ENCODE assay signal across 8 cellular contexts in genomic region chr9:34127035-34127948, GRCh38. TPM values are rescaled to one million over a fixed set of nuclear protein-coding genes. Genes with fewer than 3 reads are reported as not detected.
DNase-seq lines count a peak whose midpoint lies in the region; ATAC-seq and TF ChIP-seq lines count a peak whose summit lies in the region.

No MANE protein-coding gene starts in this region.

- peaks cover 34 to 47% (median 36%) of the 10 kb centered on the region in 7 donors for H3K4me1 Mint-ChIP-seq in naive thymus-derived CD4-positive, alpha-beta T cell

- H3K4me3 ChIP-seq in BE2C (ENCODE audit: low read depth, low read length) = peak overlapping the region; percentile 76
- peak overlapping the region; percentile 83 for H3K4me3 ChIP-seq in Karpas-422 (ENCODE audit: low read length)
- H3K4me3 ChIP-seq in colonic mucosa = peak overlapping the region; percentile 98
- H3K4me3 ChIP-seq in naive thymus-derived CD4-positive, alpha-beta T cell (ENCODE audit: low read length) = peak overlapping the region; percentile 92

- H3K9me3 ChIP-seq in BE2C (no peaks in the 10 kb centered on the region), Karpas-422 (ENCODE audit: low read length) (no peaks in the 10 kb centered on the region), colonic mucosa (no peaks in the 10 kb centered on the region)
- no peaks in the 10 kb centered on the region for H3K9me3 ChIP-seq in naive thymus-derived CD4-positive, alpha-beta T cell (ENCODE audit: control insufficient read depth in 2 of 3, low read length in 3 of 3)

- peaks cover 0 to 2% (median 0%) of the 10 kb centered on the region in 5 donors for H3K27me3 Mint-ChIP-seq in naive thymus-derived CD4-positive, alpha-beta T cell

- no peaks in the 10 kb centered on the region for H3K27me3 ChIP-seq in BE2C
- H3K27me3 ChIP-seq in Karpas-422 (ENCODE audit: low read length) = no peaks in the 10 kb centered on the region
- no peaks in the 10 kb centered on the region for H3K27me3 ChIP-seq in colonic mucosa
- no peaks in the 10 kb centered on the region for H3K27me3 ChIP-seq in naive thymus-derived CD4-positive, alpha-beta T cell (ENCODE audit: control insufficient read depth in 2 of 2, insufficient read depth in 2 of 2, low read length in 2 of 2)

- H3K27ac Mint-ChIP-seq in naive thymus-derived CD4-positive, alpha-beta T cell = peak overlapping the region; percentile 94 to 99 (median 98)

- peak overlapping the region; percentile 94 for H3K27ac ChIP-seq in Karpas-422 (ENCODE audit: low read length)
- peak overlapping the region; percentile 95 for H3K27ac ChIP-seq in colonic mucosa
- peak overlapping the region; percentile 93 for H3K27ac ChIP-seq in naive thymus-derived CD4-positive, alpha-beta T cell (ENCODE audit: low read depth, low read length)

- TF ChIP-seq CTCF in BE2C (IDR thresholded peaks at IDR 0.05; ENCODE audit: low read depth, low read length) (no peak), colonic mucosa (IDR thresholded peaks at IDR 0.05) (no peak)

- no peak for ATAC-seq in naive thymus-derived CD4-positive, alpha-beta T cell
- ATAC-seq in GM21825 (IDR thresholded peaks at IDR 0.05; ENCODE audit: unreplicated experiment) = no peak

- H4K20me1 ChIP-seq in Karpas-422 (ENCODE audit: insufficient read depth, low read depth, low read length) = peaks cover 24% of the 10 kb centered on the region; the same call in 1 of the 2 replicates

- H3K4me1 ChIP-seq in BE2C (peaks cover 10% of the 10 kb centered on the region), Karpas-422 (ENCODE audit: low read length) (peaks cover 39% of the 10 kb centered on the region), colonic mucosa (peaks cover 10% of the 10 kb centered on the region)
- H3K4me1 ChIP-seq in naive thymus-derived CD4-positive, alpha-beta T cell (ENCODE audit: control insufficient read depth in 2 of 2, insufficient read depth in 2 of 2, low read length in 2 of 2) = peaks cover 24 to 34% of the 10 kb centered on the region in 2 donors

- peak overlapping the region; percentile 92 for H3K9ac ChIP-seq in Karpas-422 (ENCODE audit: low read length)
- peak overlapping the region; percentile 81 to 100 for H3K9ac ChIP-seq in colonic mucosa (ENCODE audit: low read depth in 2 of 2, low read length in 2 of 2)

- intact Hi-C loops in colonic mucosa (cut with DNase I) = loop anchor here (2.0 kb wide), 1 partner anchor 126 kb away; no protein-coding TSS in a partner anchor
- intact Hi-C loops in naive thymus-derived CD4-positive, alpha-beta T cell (cut with micrococcal nuclease) = loop anchor here (2.0 kb wide), 3 partner anchors 44 to 332 kb away; partner anchors contain the start of genes DNAI1 (in 1 of the 2), FAM219A (in 1 of the 2), KIF24 (in 1 of the 2) and NUDT2 (in 1 of the 2)

- DNase-seq in BE2C (no peak), Karpas-422 (peak; percentile 48), colonic mucosa (peak; percentile 26), AG20443 (ENCODE audit: low spot score) (no peak), NCI-H226 (no peak)
- DNase-seq in naive thymus-derived CD4-positive, alpha-beta T cell = no peak
- no peak for DNase-seq in stimulated activated CD4-positive, alpha-beta T cell treated with anti-CD3 and anti-CD28 coated beads, Interleukin-2, amount 100 ng/mL, for 48 hours

- peaks cover 27% of the 10 kb centered on the region for H3K36me3 ChIP-seq in BE2C
- H3K36me3 ChIP-seq in Karpas-422 (ENCODE audit: insufficient read depth, low read length) = peaks cover 14% of the 10 kb centered on the region; the same call in 1 of the 2 replicates
- H3K36me3 ChIP-seq in colonic mucosa = no peaks in the 10 kb centered on the region
- H3K36me3 ChIP-seq in naive thymus-derived CD4-positive, alpha-beta T cell (ENCODE audit: control insufficient read depth in 2 of 3, insufficient read depth in 3 of 3, low read length in 3 of 3) = peaks cover 0 to 5% (median 0%) of the 10 kb centered on the region in 3 experiments

- CTCF ChIA-PET in naive thymus-derived CD4-positive, alpha-beta T cell (lab: Charles Lee) = interaction anchor here (0.7 kb wide), 1 partner anchor 156 kb away, joined by 3 read pairs; no protein-coding TSS in a partner anchor

- peaks cover 39% of the 10 kb centered on the region for H3K79me2 ChIP-seq in Karpas-422 (ENCODE audit: low read length)

- H2AFZ ChIP-seq in Karpas-422 (ENCODE audit: low read length) = 0 out of 2 replicates have a peak overlapping the region, but pooled peaks have one; percentile 17

- H3K9me3 Mint-ChIP-seq in naive thymus-derived CD4-positive, alpha-beta T cell = peaks cover 0 to 5% (median 0%) of the 10 kb centered on the region in 11 donors

- no peaks in the 10 kb centered on the region for H3K9me2 ChIP-seq in Karpas-422 (replicated peaks; ENCODE audit: insufficient read depth, low read length)

- peaks cover 6 to 18% (median 17%) of the 10 kb centered on the region in 5 donors for H3K36me3 Mint-ChIP-seq in naive thymus-derived CD4-positive, alpha-beta T cell

- POLR2A ChIA-PET in naive thymus-derived CD4-positive, alpha-beta T cell (lab: Charles Lee) = interaction anchor here (1.0 to 1.4 kb wide), 2 partner anchors 50 to 52 kb away, joined by 3 read pairs; partner anchors contain the start of gene UBAP1

- peak overlapping the region; percentile 95 for H3K4me2 ChIP-seq in Karpas-422 (ENCODE audit: low read depth, low read length, poor library complexity, severe bottlenecking)

- peak overlapping the region; percentile 92 to 99 (median 97) for H3K4me3 Mint-ChIP-seq in naive thymus-derived CD4-positive, alpha-beta T cell

RNA-seq across cellular contexts. Expression of gene DCAF12, which starts 0.8 kb away (rescaled TPM):
- polyA plus RNA-seq in BE2C (2012; ENCODE audit: insufficient read depth, insufficient read length, low read depth) = 21.9 TPM
- 56.7 and 86.3 TPM in 2 replicates for total RNA-seq in Karpas-422 (2014; rRNA removed; shearing (Covaris generic); ENCODE audit: low replicate concordance)
- 10 to 100 TPM; 37.9 to 41.5 TPM for total RNA-seq in colonic mucosa
- total RNA-seq in naive thymus-derived CD4-positive, alpha-beta T cell = 10 to 100 TPM; 10.8 to 40.4 (median 28.5) TPM
- 10 to 100 TPM; 13.2 to 15.4 TPM for polyA plus RNA-seq in naive thymus-derived CD4-positive, alpha-beta T cell

RNA-seq across cellular contexts. Expression of gene UBAP1, which starts 51.6 kb away (rescaled TPM):
- 40.0 TPM for polyA plus RNA-seq in BE2C (2012; ENCODE audit: insufficient read depth, insufficient read length, low read depth)
- total RNA-seq in Karpas-422 (2014; rRNA removed; shearing (Covaris generic); ENCODE audit: low replicate concordance) = 18.3 and 22.6 TPM in 2 replicates
- total RNA-seq in colonic mucosa = 10 to 100 TPM; 32.9 to 45.4 TPM
- total RNA-seq in naive thymus-derived CD4-positive, alpha-beta T cell = 10 to 100 TPM; 31.1 to 39.9 (median 32.8) TPM
- polyA plus RNA-seq in naive thymus-derived CD4-positive, alpha-beta T cell = 10 to 100 TPM; 35.8 to 53.9 TPM

Comparison
In these comparisons a context has a peak if more than half of its experiments do, and no peak if none do; other contexts are left out.
1. DNase-seq: peak in Karpas-422 (single experiment) and colonic mucosa (single experiment); none in BE2C (single experiment), naive thymus-derived CD4-positive, alpha-beta T cell (0 of 9), AG20443 (single experiment), stimulated activated CD4-positive, alpha-beta T cell treated with anti-CD3 and anti-CD28 coated beads, Interleukin-2, amount 100 ng/mL, for 48 hours (0 of 2) and NCI-H226 (single experiment).
2. Peak in every context shown above with its lines, with median percentiles within 50 percentile points of each other: H3K4me3 ChIP-seq and H3K27ac ChIP-seq.